ENCODE assay signal across 1 cellular context in genomic region chr5:177455036-177455660, GRCh38.
TF ChIP-seq lines count a peak whose summit lies in the region.

No MANE protein-coding gene starts in this region.

TF ChIP-seq in IMR-90, 13 proteins besides CTCF, POLR2A, EP300 and RAD21:
- no peak for TF ChIP-seq CHD1 (IDR thresholded peaks at IDR 0.05; ENCODE audit: low read depth, low read length)
- TF ChIP-seq USF2 (IDR thresholded peaks at IDR 0.05; ENCODE audit: low read depth, low read length) = no peak; the same call in 1 of the 2 replicates
- TF ChIP-seq SMC3 (IDR thresholded peaks at IDR 0.05; ENCODE audit: low read depth, low read length) = no peak; the same call in 1 of the 2 replicates
- peak; percentile 51; the same call in 1 of the 2 replicates for TF ChIP-seq MXI1 (IDR thresholded peaks at IDR 0.05; ENCODE audit: borderline replicate concordance, low read depth, low read length)
- TF ChIP-seq CEBPB (IDR thresholded peaks at IDR 0.05; ENCODE audit: low read depth, low read length) = no peak
- no peak for TF ChIP-seq MAFK (IDR thresholded peaks at IDR 0.05; ENCODE audit: low read depth, low read length)
- TF ChIP-seq NFE2L2 (IDR thresholded peaks at IDR 0.05; ENCODE audit: low read depth, low read length) = no peak
- no peak for TF ChIP-seq ELK1 (IDR thresholded peaks at IDR 0.05; ENCODE audit: borderline replicate concordance, low read depth, low read length)
- TF ChIP-seq MAZ (IDR thresholded peaks at IDR 0.05; ENCODE audit: borderline replicate concordance, low read depth, low read length) = peak; percentile 31; the same call in 1 of the 2 replicates
- TF ChIP-seq FOS (IDR thresholded peaks at IDR 0.05; ENCODE audit: low read depth, low read length) = no peak
- TF ChIP-seq RCOR1 (IDR thresholded peaks at IDR 0.05; ENCODE audit: insufficient replicate concordance, low read length) = peak; percentile 63
- peak; percentile 91 for TF ChIP-seq BHLHE40 (IDR thresholded peaks at IDR 0.05; ENCODE audit: low read depth, low read length)
- TF ChIP-seq RFX5 (IDR thresholded peaks at IDR 0.05; ENCODE audit: low read depth, low read length) = no peak
TF ChIP-seq in IMR-90: peak in this region for 4.
